In the genomic region with DNA sequence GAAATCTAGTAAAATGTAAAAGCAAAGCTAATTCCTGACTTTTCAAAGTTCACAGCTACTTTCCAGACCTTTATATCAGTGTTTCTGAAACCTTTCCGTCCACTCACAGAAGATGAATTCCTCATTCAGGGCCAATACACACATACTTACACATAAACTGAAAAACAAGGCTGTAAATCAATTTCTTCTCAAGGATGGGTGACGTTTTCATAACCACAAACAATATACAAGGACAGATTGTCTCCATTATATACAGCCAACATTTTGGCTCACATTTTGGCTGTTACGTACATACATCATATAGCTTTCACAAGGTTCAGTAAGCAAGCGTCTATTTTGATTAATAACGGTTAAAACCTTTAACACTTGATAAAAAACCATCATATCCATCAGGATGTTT, we compare ENCODE assay signal across 1 cellular context.
TF ChIP-seq lines count a peak whose summit lies in the region.

No MANE protein-coding gene starts in this region.

TF ChIP-seq in HepG2, 621 proteins besides CTCF, POLR2A, EP300 and RAD21 (continued from another document):
- TF ChIP-seq TSC22D2 (CRISPR knock-in tag; IDR thresholded peaks at IDR 0.05; ENCODE audit: borderline replicate concordance) (no peak), ZNF749 (CRISPR knock-in tag; IDR thresholded peaks at IDR 0.05; ENCODE audit: borderline replicate concordance) (no peak), ZNF703 (CRISPR knock-in tag; IDR thresholded peaks at IDR 0.05; ENCODE audit: borderline replicate concordance) (no peak), ZNF678 (CRISPR knock-in tag; IDR thresholded peaks at IDR 0.05) (no peak), GFI1 (CRISPR knock-in tag; IDR thresholded peaks at IDR 0.05; ENCODE audit: borderline replicate concordance) (no peak), SSRP1 (CRISPR knock-in tag; IDR thresholded peaks at IDR 0.05) (no peak), ARNT2 (CRISPR knock-in tag; IDR thresholded peaks at IDR 0.05; ENCODE audit: low read depth) (no peak)
- TF ChIP-seq, protein P1, sequence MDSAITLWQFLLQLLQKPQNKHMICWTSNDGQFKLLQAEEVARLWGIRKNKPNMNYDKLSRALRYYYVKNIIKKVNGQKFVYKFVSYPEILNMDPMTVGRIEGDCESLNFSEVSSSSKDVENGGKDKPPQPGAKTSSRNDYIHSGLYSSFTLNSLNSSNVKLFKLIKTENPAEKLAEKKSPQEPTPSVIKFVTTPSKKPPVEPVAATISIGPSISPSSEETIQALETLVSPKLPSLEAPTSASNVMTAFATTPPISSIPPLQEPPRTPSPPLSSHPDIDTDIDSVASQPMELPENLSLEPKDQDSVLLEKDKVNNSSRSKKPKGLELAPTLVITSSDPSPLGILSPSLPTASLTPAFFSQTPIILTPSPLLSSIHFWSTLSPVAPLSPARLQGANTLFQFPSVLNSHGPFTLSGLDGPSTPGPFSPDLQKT (CRISPR knock-in tag; IDR thresholded peaks at IDR 0.05; ENCODE audit: borderline replicate concordance) = no peak
- TF ChIP-seq, protein P2, sequence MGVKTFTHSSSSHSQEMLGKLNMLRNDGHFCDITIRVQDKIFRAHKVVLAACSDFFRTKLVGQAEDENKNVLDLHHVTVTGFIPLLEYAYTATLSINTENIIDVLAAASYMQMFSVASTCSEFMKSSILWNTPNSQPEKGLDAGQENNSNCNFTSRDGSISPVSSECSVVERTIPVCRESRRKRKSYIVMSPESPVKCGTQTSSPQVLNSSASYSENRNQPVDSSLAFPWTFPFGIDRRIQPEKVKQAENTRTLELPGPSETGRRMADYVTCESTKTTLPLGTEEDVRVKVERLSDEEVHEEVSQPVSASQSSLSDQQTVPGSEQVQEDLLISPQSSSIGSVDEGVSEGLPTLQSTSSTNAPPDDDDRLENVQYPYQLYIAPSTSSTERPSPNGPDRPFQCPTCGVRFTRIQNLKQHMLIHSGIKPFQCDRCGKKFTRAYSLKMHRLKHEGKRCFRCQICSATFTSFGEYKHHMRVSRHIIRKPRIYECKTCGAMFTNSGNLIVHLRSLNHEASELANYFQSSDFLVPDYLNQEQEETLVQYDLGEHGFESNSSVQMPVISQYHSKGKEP (CRISPR knock-in tag; IDR thresholded peaks at IDR 0.05) = no peak
- TF ChIP-seq, protein P3, sequence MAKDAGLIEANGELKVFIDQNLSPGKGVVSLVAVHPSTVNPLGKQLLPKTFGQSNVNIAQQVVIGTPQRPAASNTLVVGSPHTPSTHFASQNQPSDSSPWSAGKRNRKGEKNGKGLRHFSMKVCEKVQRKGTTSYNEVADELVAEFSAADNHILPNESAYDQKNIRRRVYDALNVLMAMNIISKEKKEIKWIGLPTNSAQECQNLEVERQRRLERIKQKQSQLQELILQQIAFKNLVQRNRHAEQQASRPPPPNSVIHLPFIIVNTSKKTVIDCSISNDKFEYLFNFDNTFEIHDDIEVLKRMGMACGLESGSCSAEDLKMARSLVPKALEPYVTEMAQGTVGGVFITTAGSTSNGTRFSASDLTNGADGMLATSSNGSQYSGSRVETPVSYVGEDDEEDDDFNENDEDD (CRISPR knock-in tag; IDR thresholded peaks at IDR 0.05; ENCODE audit: borderline replicate concordance) = no peak
- TF ChIP-seq, protein P4, sequence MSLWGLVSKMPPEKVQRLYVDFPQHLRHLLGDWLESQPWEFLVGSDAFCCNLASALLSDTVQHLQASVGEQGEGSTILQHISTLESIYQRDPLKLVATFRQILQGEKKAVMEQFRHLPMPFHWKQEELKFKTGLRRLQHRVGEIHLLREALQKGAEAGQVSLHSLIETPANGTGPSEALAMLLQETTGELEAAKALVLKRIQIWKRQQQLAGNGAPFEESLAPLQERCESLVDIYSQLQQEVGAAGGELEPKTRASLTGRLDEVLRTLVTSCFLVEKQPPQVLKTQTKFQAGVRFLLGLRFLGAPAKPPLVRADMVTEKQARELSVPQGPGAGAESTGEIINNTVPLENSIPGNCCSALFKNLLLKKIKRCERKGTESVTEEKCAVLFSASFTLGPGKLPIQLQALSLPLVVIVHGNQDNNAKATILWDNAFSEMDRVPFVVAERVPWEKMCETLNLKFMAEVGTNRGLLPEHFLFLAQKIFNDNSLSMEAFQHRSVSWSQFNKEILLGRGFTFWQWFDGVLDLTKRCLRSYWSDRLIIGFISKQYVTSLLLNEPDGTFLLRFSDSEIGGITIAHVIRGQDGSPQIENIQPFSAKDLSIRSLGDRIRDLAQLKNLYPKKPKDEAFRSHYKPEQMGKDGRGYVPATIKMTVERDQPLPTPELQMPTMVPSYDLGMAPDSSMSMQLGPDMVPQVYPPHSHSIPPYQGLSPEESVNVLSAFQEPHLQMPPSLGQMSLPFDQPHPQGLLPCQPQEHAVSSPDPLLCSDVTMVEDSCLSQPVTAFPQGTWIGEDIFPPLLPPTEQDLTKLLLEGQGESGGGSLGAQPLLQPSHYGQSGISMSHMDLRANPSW (CRISPR knock-in tag; IDR thresholded peaks at IDR 0.05; ENCODE audit: borderline replicate concordance) = no peak
TF ChIP-seq in HepG2: peak in this region for 0.
